ENCODE assay signal across 9 cellular contexts in the genomic region with DNA sequence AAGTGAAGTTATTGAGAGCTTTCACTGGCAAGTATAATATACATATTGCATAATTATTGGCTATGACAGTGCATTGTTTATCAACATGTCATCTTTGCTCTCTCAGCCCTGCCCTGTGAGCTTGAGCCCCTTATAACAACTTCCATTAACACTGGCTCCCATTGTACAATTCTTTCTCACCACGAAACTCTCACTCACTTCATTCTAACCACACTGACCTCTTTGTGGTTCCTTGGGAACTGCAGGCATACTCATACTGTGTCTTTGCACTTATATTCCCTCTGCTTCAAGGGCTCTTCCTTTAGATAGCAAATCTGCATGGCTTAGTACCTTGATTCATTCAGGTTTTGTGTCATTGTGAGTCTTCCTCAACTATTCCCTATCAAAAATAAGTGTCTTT.
DNase-seq lines count a peak whose midpoint lies in the region; ATAC-seq and TF ChIP-seq lines count a peak whose summit lies in the region.
"Had no signal": no experiment of that assay in that cellular context is flagged by ENCODE, and none has a peak within 500 bp of the region (broad histone marks: within the 10 kb centered on the region; RNA-seq: fewer than 3 reads in every experiment).

No MANE protein-coding gene starts in this region.

- H3K4me1 ChIP-seq in BE2C: no peaks in the 10 kb centered on the region

- no peak overlapping the region for H3K27ac Mint-ChIP-seq in activated T-cell treated with anti-CD3 and anti-CD28 coated beads, Interleukin-2, amount 50 U/mL, for 72 hours
- H3K27ac Mint-ChIP-seq in WTC11: no peak overlapping the region
- no peak overlapping the region for H3K27ac Mint-ChIP-seq in stimulated activated naive CD8-positive, alpha-beta T cell treated with anti-CD3 and anti-CD28 coated beads, Interleukin-15, amount 100 ng/mL, for 72 hours
- H3K27ac Mint-ChIP-seq: CD4-positive, CD25-positive, alpha-beta regulatory T cell had no signal

- peak; percentile 9 to 12 for DNase-seq in activated T-cell treated with anti-CD3 and anti-CD28 coated beads, Interleukin-2, amount 50 U/mL, for 72 hours
- DNase-seq in activated T-cell treated with anti-CD3 and anti-CD28 coated beads for 4 hours (no peak), WTC11 (ENCODE audit: low spot score) (no peak), BE2C (no peak), NCI-H1092 (lab: John Stamatoyannopoulos, UW) (no peak), amygdala (lab: John Stamatoyannopoulos, UW) (no peak)
- DNase-seq in stimulated activated naive CD8-positive, alpha-beta T cell treated with anti-CD3 and anti-CD28 coated beads, Interleukin-15, amount 100 ng/mL, for 72 hours: peak; percentile 13 to 44

- CTCF ChIA-PET in WTC11 (lab: Charles Lee): no interaction called here

- TF ChIP-seq CTCF in WTC11 (IDR thresholded peaks at IDR 0.05) (no peak), BE2C (IDR thresholded peaks at IDR 0.05; ENCODE audit: low read depth, low read length) (no peak)

- H3K4me3 Mint-ChIP-seq in activated T-cell treated with anti-CD3 and anti-CD28 coated beads, Interleukin-2, amount 50 U/mL, for 72 hours: no peak overlapping the region
- H3K4me3 Mint-ChIP-seq in WTC11: no peak overlapping the region
- no peak overlapping the region for H3K4me3 Mint-ChIP-seq in stimulated activated naive CD8-positive, alpha-beta T cell treated with anti-CD3 and anti-CD28 coated beads, Interleukin-15, amount 100 ng/mL, for 72 hours

- no peak overlapping the region for H3K4me3 ChIP-seq in BE2C (ENCODE audit: low read depth, low read length)

- H3K4me1 Mint-ChIP-seq in activated T-cell treated with anti-CD3 and anti-CD28 coated beads, Interleukin-2, amount 50 U/mL, for 72 hours (ENCODE audit: low read depth): peaks cover 14% of the 10 kb centered on the region
- H3K4me1 Mint-ChIP-seq in WTC11: 0 out of 2 replicates have a peak, but pooled peaks cover 4% of the 10 kb centered on the region
- H3K4me1 Mint-ChIP-seq in stimulated activated naive CD8-positive, alpha-beta T cell treated with anti-CD3 and anti-CD28 coated beads, Interleukin-15, amount 100 ng/mL, for 72 hours: no peaks in the 10 kb centered on the region

- H3K27me3 Mint-ChIP-seq in activated T-cell treated with anti-CD3 and anti-CD28 coated beads, Interleukin-2, amount 50 U/mL, for 72 hours (ENCODE audit: low read depth): no peaks in the 10 kb centered on the region
- no peaks in the 10 kb centered on the region; the same call in 1 of the 2 replicates for H3K27me3 Mint-ChIP-seq in WTC11 (ENCODE audit: low read depth)
- H3K27me3 Mint-ChIP-seq in stimulated activated naive CD8-positive, alpha-beta T cell treated with anti-CD3 and anti-CD28 coated beads, Interleukin-15, amount 100 ng/mL, for 72 hours: no peaks in the 10 kb centered on the region
- H3K27me3 Mint-ChIP-seq: CD4-positive, CD25-positive, alpha-beta regulatory T cell had no signal

- H3K9me3 ChIP-seq in BE2C: no peaks in the 10 kb centered on the region

- ATAC-seq in activated T-cell treated with anti-CD3 and anti-CD28 coated beads, Interleukin-2, amount 50 U/mL, for 72 hours (replicated peaks in 1 of 2): peak; percentile 84 to 86
- peak; percentile 95 for ATAC-seq in HG03039 (IDR thresholded peaks at IDR 0.05; ENCODE audit: unreplicated experiment)
- ATAC-seq in WTC11: peak; percentile 86
- ATAC-seq in stimulated activated naive CD8-positive, alpha-beta T cell treated with anti-CD3 and anti-CD28 coated beads, Interleukin-15, amount 100 ng/mL, for 72 hours: peak; percentile 98

- no peaks in the 10 kb centered on the region for H3K27me3 ChIP-seq in BE2C

- no peaks in the 10 kb centered on the region for H3K36me3 ChIP-seq in BE2C

- peaks cover 12% of the 10 kb centered on the region in 2 donors for H3K36me3 Mint-ChIP-seq in activated T-cell treated with anti-CD3 and anti-CD28 coated beads, Interleukin-2, amount 50 U/mL, for 72 hours (ENCODE audit: insufficient read depth in 2 of 2)
- peaks cover 23% of the 10 kb centered on the region for H3K36me3 Mint-ChIP-seq in WTC11

- H3K9me3 Mint-ChIP-seq in activated T-cell treated with anti-CD3 and anti-CD28 coated beads, Interleukin-2, amount 50 U/mL, for 72 hours: peaks cover 7 to 10% of the 10 kb centered on the region in 2 donors
- peaks cover 25% of the 10 kb centered on the region for H3K9me3 Mint-ChIP-seq in WTC11
- H3K9me3 Mint-ChIP-seq in stimulated activated naive CD8-positive, alpha-beta T cell treated with anti-CD3 and anti-CD28 coated beads, Interleukin-15, amount 100 ng/mL, for 72 hours: peaks cover 18 to 19% of the 10 kb centered on the region in 2 donors

- POLR2A ChIA-PET in WTC11 (lab: Charles Lee): no interaction called here

TF ChIP-seq in WTC11, 78 proteins besides CTCF, POLR2A, EP300 and RAD21:
- TF ChIP-seq PRRX2 (CRISPR knock-in tag; IDR thresholded peaks at IDR 0.05) (no peak), ZNF317 (CRISPR knock-in tag; IDR thresholded peaks at IDR 0.05; ENCODE audit: borderline replicate concordance, low read depth) (no peak), TCF7 (CRISPR knock-in tag; IDR thresholded peaks at IDR 0.05; ENCODE audit: low read depth) (no peak)
- TF ChIP-seq, protein P1, sequence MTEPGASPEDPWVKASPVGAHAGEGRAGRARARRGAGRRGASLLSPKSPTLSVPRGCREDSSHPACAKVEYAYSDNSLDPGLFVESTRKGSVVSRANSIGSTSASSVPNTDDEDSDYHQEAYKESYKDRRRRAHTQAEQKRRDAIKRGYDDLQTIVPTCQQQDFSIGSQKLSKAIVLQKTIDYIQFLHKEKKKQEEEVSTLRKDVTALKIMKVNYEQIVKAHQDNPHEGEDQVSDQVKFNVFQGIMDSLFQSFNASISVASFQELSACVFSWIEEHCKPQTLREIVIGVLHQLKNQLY (CRISPR knock-in tag; IDR thresholded peaks at IDR 0.05): no peak

Comparison
In these comparisons a context has a peak if more than half of its experiments do, and no peak if none do; other contexts are left out.
1. DNase-seq: peak in activated T-cell treated with anti-CD3 and anti-CD28 coated beads, Interleukin-2, amount 50 U/mL, for 72 hours (2 of 2) and stimulated activated naive CD8-positive, alpha-beta T cell treated with anti-CD3 and anti-CD28 coated beads, Interleukin-15, amount 100 ng/mL, for 72 hours (2 of 2); none in activated T-cell treated with anti-CD3 and anti-CD28 coated beads for 4 hours (single experiment), WTC11 (single experiment), BE2C (single experiment), NCI-H1092 (single experiment) and amygdala (0 of 56).
2. Peak in every context shown above with its lines, with median percentiles within 50 percentile points of each other: ATAC-seq.